22 cellular contexts compared by ENCODE assay signal in the genomic region with DNA sequence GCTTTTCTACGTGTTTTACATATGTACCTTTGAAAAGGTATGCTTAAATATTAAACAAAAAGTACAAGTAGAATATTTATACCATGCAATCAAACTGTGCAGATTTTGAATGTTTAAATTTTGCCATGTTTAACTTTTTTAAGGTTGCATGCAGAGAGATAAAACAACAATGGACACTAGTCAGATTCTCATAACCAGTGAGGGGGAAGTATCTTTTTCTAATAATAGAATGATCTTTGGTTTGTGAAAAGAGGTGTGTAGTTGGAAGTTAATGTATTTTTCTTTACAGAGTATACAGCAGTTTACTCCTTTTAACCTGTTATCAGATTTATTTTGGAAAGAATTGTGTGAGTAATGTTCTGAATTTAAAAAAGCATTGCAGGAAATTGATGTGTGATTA.
"Had no signal": no experiment of that assay in that cellular context is flagged by ENCODE, and none has a peak within 500 bp of the region (broad histone marks: within the 10 kb centered on the region; RNA-seq: fewer than 3 reads in every experiment).

No MANE protein-coding gene starts in this region.

- H3K4me1 Mint-ChIP-seq: activated naive CD4-positive, alpha-beta T cell treated with anti-CD3 and anti-CD28 coated beads, Interleukin-2, amount 10 ng/mL, durations not matched to agents 7 days and 5 days had no signal

- DNase-seq: activated CD4-positive, alpha-beta memory T cell treated with anti-CD3 and anti-CD28 coated beads for 36 hours; activated CD4-positive, alpha-beta T cell treated with anti-CD3 and anti-CD28 coated beads, Interleukin-2, amount 10 ng/mL, durations not matched to agents 7 days and 5 days; activated CD4-positive, CD25-positive, alpha-beta regulatory T cell; activated gamma-delta T cell treated with Interleukin-2 at 50 U/mL for 16 hours; activated naive CD4-positive, alpha-beta T cell treated with anti-CD3 and anti-CD28 coated beads, Interleukin-2, amount 10 ng/mL, durations not matched to agents 7 days and 5 days; activated naive CD8-positive, alpha-beta T cell treated with anti-CD3 and anti-CD28 coated beads for 36 hours; activated T-cell treated with anti-CD3 and anti-CD28 coated beads, Interleukin-2, amount 50 U/mL, for 72 hours; brain microvascular endothelial cell; cerebellar nuclear complex; KBM-7; NCI-H1105 treated with DMSO at 0.1 percent for 48 hours; NCI-H1436 treated with DMSO at 0.1 percent for 48 hours; NCI-H187; NCI-H2081; NCI-H510A treated with DMSO at 0.1 percent for 48 hours; NCI-H69; PC-9; SIG-M5; T-cell; T-helper 2 cell; T1000 had no signal

- H3K27ac ChIP-seq: brain microvascular endothelial cell, PC-9 had no signal

- H3K27me3 ChIP-seq: brain microvascular endothelial cell had no signal

- H2AFZ ChIP-seq: PC-9 had no signal

- H3K27ac Mint-ChIP-seq: activated CD4-positive, alpha-beta memory T cell treated with anti-CD3 and anti-CD28 coated beads for 36 hours; activated CD4-positive, alpha-beta T cell treated with anti-CD3 and anti-CD28 coated beads, Interleukin-2, amount 10 ng/mL, durations not matched to agents 7 days and 5 days; activated naive CD4-positive, alpha-beta T cell treated with anti-CD3 and anti-CD28 coated beads, Interleukin-2, amount 10 ng/mL, durations not matched to agents 7 days and 5 days; activated naive CD8-positive, alpha-beta T cell treated with anti-CD3 and anti-CD28 coated beads for 36 hours; activated T-cell treated with anti-CD3 and anti-CD28 coated beads, Interleukin-2, amount 50 U/mL, for 72 hours; activated T-helper 2 cell treated with anti-CD3 and anti-CD28 coated beads, Interferon-gamma antibody, Interleukin-2, Interleukin-4, amounts not matched to agents 10 μg/mL and 5 μg/mL and 100 μg/mL, durations not matched to agents 14 hours and 24 hours and 36 hours; T-cell had no signal

- ATAC-seq: activated T-cell treated with anti-CD3 and anti-CD28 coated beads, Interleukin-2, amount 50 U/mL, for 72 hours; T-cell had no signal

- H3K4me3 Mint-ChIP-seq: activated CD4-positive, alpha-beta memory T cell treated with anti-CD3 and anti-CD28 coated beads for 36 hours; activated CD4-positive, alpha-beta T cell treated with anti-CD3 and anti-CD28 coated beads, Interleukin-2, amount 10 ng/mL, durations not matched to agents 7 days and 5 days; activated naive CD4-positive, alpha-beta T cell treated with anti-CD3 and anti-CD28 coated beads, Interleukin-2, amount 10 ng/mL, durations not matched to agents 7 days and 5 days; activated naive CD8-positive, alpha-beta T cell treated with anti-CD3 and anti-CD28 coated beads for 36 hours; activated T-cell treated with anti-CD3 and anti-CD28 coated beads, Interleukin-2, amount 50 U/mL, for 72 hours; T-cell had no signal

- H3K27me3 Mint-ChIP-seq: activated CD4-positive, alpha-beta memory T cell treated with anti-CD3 and anti-CD28 coated beads for 36 hours; activated CD4-positive, alpha-beta T cell treated with anti-CD3 and anti-CD28 coated beads, Interleukin-2, amount 10 ng/mL, durations not matched to agents 7 days and 5 days; activated naive CD4-positive, alpha-beta T cell treated with anti-CD3 and anti-CD28 coated beads, Interleukin-2, amount 10 ng/mL, durations not matched to agents 7 days and 5 days; activated naive CD8-positive, alpha-beta T cell treated with anti-CD3 and anti-CD28 coated beads for 36 hours; T-cell had no signal

- H3K4me3 ChIP-seq: PC-9 had no signal

- H3K36me3 ChIP-seq: brain microvascular endothelial cell had no signal

- H3K4me2 ChIP-seq: PC-9 had no signal
